In the genomic region with DNA sequence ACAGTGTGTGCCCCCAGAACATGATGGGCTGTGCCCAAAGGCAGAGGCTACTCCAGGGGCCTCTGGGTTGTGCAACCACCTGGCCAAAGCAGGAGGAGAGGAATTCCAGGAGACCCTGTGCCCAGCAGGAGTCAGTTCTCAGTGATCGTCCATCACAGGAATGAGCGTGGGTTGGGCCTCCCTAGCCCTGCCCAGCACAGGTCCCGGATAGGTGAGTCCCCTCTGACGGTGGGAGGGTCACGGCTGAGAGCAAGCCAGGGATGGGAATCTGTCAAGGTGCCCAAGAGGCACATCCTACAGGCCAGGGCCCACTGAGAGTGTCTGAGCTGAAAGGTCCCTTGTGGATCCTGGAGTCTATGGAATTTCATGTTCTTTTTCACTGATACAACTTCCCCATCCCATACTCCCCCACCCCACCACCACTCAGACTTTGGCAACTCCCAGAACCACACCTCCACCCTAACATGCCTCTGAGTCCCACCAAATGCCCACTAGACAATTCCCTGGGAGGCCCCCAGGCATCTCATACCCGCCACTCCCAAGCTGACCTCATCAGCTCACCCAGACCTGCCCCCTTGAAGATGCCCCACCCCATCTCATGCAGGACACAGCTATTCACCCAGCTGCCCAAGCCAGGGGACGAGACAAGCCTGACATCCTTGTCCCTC, we compare ENCODE assay signal across 1 cellular context.
TF ChIP-seq lines count a peak whose summit lies in the region.

No MANE protein-coding gene starts in this region.

TF ChIP-seq in GM23338, 12 proteins besides CTCF, POLR2A, EP300 and RAD21:
- TF ChIP-seq POLR2AphosphoS5 (IDR thresholded peaks at IDR 0.05; ENCODE audit: low read depth) (no peak), ZNF331 (CRISPR knock-in tag; IDR thresholded peaks at IDR 0.05; ENCODE audit: low read depth) (no peak), ZNF114 (CRISPR knock-in tag; IDR thresholded peaks at IDR 0.05) (no peak), STAT1 (IDR thresholded peaks at IDR 0.05; ENCODE audit: unreplicated experiment) (no peak), CREB1 (CRISPR knock-in tag; IDR thresholded peaks at IDR 0.05; ENCODE audit: low read depth) (no peak), EZH2 (IDR thresholded peaks at IDR 0.05; ENCODE audit: low read depth, unreplicated experiment) (no peak), EZH2phosphoT487 (IDR thresholded peaks at IDR 0.05; ENCODE audit: unreplicated experiment) (no peak), NANOG (IDR thresholded peaks at IDR 0.05; ENCODE audit: borderline replicate concordance) (no peak), JUNB (IDR thresholded peaks at IDR 0.05; ENCODE audit: unreplicated experiment) (no peak)
- TF ChIP-seq, protein P1, sequence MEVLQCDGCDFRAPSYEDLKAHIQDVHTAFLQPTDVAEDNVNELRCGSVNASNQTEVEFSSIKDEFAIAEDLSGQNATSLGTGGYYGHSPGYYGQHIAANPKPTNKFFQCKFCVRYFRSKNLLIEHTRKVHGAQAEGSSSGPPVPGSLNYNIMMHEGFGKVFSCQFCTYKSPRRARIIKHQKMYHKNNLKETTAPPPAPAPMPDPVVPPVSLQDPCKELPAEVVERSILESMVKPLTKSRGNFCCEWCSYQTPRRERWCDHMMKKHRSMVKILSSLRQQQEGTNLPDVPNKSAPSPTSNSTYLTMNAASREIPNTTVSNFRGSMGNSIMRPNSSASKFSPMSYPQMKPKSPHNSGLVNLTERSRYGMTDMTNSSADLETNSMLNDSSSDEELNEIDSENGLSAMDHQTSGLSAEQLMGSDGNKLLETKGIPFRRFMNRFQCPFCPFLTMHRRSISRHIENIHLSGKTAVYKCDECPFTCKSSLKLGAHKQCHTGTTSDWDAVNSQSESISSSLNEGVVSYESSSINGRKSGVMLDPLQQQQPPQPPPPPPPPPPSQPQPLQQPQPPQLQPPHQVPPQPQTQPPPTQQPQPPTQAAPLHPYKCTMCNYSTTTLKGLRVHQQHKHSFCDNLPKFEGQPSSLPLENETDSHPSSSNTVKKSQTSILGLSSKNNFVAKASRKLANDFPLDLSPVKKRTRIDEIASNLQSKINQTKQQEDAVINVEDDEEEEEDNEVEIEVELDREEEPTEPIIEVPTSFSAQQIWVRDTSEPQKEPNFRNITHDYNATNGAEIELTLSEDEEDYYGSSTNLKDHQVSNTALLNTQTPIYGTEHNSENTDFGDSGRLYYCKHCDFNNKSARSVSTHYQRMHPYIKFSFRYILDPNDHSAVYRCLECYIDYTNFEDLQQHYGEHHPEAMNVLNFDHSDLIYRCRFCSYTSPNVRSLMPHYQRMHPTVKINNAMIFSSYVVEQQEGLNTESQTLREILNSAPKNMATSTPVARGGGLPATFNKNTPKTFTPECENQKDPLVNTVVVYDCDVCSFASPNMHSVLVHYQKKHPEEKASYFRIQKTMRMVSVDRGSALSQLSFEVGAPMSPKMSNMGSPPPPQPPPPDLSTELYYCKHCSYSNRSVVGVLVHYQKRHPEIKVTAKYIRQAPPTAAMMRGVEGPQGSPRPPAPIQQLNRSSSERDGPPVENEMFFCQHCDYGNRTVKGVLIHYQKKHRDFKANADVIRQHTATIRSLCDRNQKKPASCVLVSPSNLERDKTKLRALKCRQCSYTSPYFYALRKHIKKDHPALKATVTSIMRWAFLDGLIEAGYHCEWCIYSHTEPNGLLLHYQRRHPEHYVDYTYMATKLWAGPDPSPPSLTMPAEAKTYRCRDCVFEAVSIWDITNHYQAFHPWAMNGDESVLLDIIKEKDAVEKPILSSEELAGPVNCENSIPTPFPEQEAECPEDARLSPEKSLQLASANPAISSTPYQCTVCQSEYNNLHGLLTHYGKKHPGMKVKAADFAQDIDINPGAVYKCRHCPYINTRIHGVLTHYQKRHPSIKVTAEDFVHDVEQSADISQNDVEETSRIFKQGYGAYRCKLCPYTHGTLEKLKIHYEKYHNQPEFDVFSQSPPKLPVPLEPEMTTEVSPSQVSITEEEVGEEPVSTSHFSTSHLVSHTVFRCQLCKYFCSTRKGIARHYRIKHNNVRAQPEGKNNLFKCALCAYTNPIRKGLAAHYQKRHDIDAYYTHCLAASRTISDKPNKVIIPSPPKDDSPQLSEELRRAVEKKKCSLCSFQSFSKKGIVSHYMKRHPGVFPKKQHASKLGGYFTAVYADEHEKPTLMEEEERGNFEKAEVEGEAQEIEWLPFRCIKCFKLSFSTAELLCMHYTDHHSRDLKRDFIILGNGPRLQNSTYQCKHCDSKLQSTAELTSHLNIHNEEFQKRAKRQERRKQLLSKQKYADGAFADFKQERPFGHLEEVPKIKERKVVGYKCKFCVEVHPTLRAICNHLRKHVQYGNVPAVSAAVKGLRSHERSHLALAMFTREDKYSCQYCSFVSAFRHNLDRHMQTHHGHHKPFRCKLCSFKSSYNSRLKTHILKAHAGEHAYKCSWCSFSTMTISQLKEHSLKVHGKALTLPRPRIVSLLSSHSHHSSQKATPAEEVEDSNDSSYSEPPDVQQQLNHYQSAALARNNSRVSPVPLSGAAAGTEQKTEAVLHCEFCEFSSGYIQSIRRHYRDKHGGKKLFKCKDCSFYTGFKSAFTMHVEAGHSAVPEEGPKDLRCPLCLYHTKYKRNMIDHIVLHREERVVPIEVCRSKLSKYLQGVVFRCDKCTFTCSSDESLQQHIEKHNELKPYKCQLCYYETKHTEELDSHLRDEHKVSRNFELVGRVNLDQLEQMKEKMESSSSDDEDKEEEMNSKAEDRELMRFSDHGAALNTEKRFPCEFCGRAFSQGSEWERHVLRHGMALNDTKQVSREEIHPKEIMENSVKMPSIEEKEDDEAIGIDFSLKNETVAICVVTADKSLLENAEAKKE (CRISPR knock-in tag; IDR thresholded peaks at IDR 0.05), result no peak
- TF ChIP-seq, protein P2, sequence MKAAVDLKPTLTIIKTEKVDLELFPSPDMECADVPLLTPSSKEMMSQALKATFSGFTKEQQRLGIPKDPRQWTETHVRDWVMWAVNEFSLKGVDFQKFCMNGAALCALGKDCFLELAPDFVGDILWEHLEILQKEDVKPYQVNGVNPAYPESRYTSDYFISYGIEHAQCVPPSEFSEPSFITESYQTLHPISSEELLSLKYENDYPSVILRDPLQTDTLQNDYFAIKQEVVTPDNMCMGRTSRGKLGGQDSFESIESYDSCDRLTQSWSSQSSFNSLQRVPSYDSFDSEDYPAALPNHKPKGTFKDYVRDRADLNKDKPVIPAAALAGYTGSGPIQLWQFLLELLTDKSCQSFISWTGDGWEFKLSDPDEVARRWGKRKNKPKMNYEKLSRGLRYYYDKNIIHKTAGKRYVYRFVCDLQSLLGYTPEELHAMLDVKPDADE (IDR thresholded peaks at IDR 0.05), result no peak
- TF ChIP-seq, protein P3, sequence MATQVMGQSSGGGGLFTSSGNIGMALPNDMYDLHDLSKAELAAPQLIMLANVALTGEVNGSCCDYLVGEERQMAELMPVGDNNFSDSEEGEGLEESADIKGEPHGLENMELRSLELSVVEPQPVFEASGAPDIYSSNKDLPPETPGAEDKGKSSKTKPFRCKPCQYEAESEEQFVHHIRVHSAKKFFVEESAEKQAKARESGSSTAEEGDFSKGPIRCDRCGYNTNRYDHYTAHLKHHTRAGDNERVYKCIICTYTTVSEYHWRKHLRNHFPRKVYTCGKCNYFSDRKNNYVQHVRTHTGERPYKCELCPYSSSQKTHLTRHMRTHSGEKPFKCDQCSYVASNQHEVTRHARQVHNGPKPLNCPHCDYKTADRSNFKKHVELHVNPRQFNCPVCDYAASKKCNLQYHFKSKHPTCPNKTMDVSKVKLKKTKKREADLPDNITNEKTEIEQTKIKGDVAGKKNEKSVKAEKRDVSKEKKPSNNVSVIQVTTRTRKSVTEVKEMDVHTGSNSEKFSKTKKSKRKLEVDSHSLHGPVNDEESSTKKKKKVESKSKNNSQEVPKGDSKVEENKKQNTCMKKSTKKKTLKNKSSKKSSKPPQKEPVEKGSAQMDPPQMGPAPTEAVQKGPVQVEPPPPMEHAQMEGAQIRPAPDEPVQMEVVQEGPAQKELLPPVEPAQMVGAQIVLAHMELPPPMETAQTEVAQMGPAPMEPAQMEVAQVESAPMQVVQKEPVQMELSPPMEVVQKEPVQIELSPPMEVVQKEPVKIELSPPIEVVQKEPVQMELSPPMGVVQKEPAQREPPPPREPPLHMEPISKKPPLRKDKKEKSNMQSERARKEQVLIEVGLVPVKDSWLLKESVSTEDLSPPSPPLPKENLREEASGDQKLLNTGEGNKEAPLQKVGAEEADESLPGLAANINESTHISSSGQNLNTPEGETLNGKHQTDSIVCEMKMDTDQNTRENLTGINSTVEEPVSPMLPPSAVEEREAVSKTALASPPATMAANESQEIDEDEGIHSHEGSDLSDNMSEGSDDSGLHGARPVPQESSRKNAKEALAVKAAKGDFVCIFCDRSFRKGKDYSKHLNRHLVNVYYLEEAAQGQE (IDR thresholded peaks at IDR 0.05; ENCODE audit: unreplicated experiment), result no peak
